ENCODE assay signal across 9 cellular contexts in genomic region chr11:57513911-57514537, GRCh38. TPM values are rescaled to one million over a fixed set of nuclear protein-coding genes. Genes with fewer than 3 reads are reported as not detected.
DNase-seq lines count a peak whose midpoint lies in the region; ATAC-seq and TF ChIP-seq lines count a peak whose summit lies in the region.
"Had no signal": no experiment of that assay in that cellular context is flagged by ENCODE, and none has a peak within 500 bp of the region (broad histone marks: within the 10 kb centered on the region; RNA-seq: fewer than 3 reads in every experiment).

No MANE protein-coding gene starts in this region.

- CTCF ChIA-PET in PC-9 (lab: Charles Lee): interaction anchor here (0.6 to 1.2 kb wide), 2 partner anchors 11 to 20 kb away, joined by 4 to 10 read pairs; no protein-coding TSS in a partner anchor

- H3F3A ChIP-seq in PC-9 (ENCODE audit: insufficient read depth, low read depth): peaks cover 3% of the 10 kb centered on the region; the same call in 1 of the 2 replicates

- intact Hi-C loops in PC-9 (cut with micrococcal nuclease; ENCODE audit: unreplicated experiment): no loop called here

- no peak for TF ChIP-seq CTCF in PC-9 (conservative IDR thresholded peaks at IDR 0.05)

- H2AFZ ChIP-seq in PC-9: no peak overlapping the region

- BruUV-seq in PC-9 (replicated peaks; lab: Mats Ljungman, UMichigan): no TSS peak

- no peaks in the 10 kb centered on the region for H3K36me3 ChIP-seq in PC-9 (ENCODE audit: low read depth)

- ATAC-seq in HG03039 (IDR thresholded peaks at IDR 0.05; ENCODE audit: unreplicated experiment): peak; percentile 31
- ATAC-seq in HG03097 (IDR thresholded peaks at IDR 0.05; ENCODE audit: low FRiP score, unreplicated experiment): no peak

- H3K79me2 ChIP-seq in PC-9 (ENCODE audit: low read depth): no peaks in the 10 kb centered on the region

- POLR2A ChIA-PET in PC-9 (lab: Charles Lee; ENCODE audit: unreplicated experiment): no interaction called here

- no peaks in the 10 kb centered on the region for H3K9me3 ChIP-seq in PC-9 (ENCODE audit: insufficient read depth, low read depth)

- H3K27ac ChIP-seq in PC-9: no peak overlapping the region

- peak overlapping the region; percentile 81 for H3K4me2 ChIP-seq in PC-9

- H3K9me2 ChIP-seq in PC-9 (ENCODE audit: insufficient read depth): no peaks in the 10 kb centered on the region

- peaks cover 12% of the 10 kb centered on the region; the same call in 1 of the 2 replicates for H3K4me1 ChIP-seq in PC-9 (replicated peaks; ENCODE audit: insufficient read depth)

- DNase-seq in NCI-H345 (lab: John Stamatoyannopoulos, UW): peak; percentile 33
- DNase-seq in NCI-H345 treated with DMSO at 0.1 percent for 48 hours (lab: John Stamatoyannopoulos, UW; ENCODE audit: unreplicated experiment): no peak
- DNase-seq in PC-9: no peak
- DNase-seq in astrocyte of the hippocampus (ENCODE audit: low read depth, low spot score): peak; percentile 45
- DNase-seq in iPS-NIHi7 (ENCODE audit: extremely low spot score): peak; percentile 59
- DNase-seq in stimulated activated CD4-positive, alpha-beta T cell treated with anti-CD3 and anti-CD28 coated beads, Interleukin-12 subunit alpha, Interleukin-12 subunit beta, amount 100 ng/mL, for 4 hours: peak; percentile 34

- H4K20me1 ChIP-seq in PC-9 (ENCODE audit: insufficient read depth): no peaks in the 10 kb centered on the region

- peaks cover 21% of the 10 kb centered on the region for H3K27me3 ChIP-seq in PC-9 (ENCODE audit: insufficient read depth, low read depth)

- peak overlapping the region; percentile 69; the same call in 1 of the 2 replicates for H3K4me3 ChIP-seq in PC-9

RNA-seq across cellular contexts. Expression of gene SLC43A1, which starts 1.5 kb away (rescaled TPM):
- total RNA-seq in PC-9 (2021): 3.2 and 4.0 TPM in 2 replicates

RNA-seq across cellular contexts. Expression of gene TIMM10, which starts 16.5 kb away (rescaled TPM):
- total RNA-seq in PC-9 (2021): 90.2 and 94.7 TPM in 2 replicates

RNA-seq across cellular contexts. Expression of gene SMTNL1, which starts 23.4 kb away (rescaled TPM):
- not detected in 2 replicates for total RNA-seq in PC-9 (2021)
- total RNA-seq: frontal cortex had no signal

RNA-seq across cellular contexts. Expression of gene UBE2L6, which starts 53.4 kb away (rescaled TPM):
- total RNA-seq in PC-9 (2021): 121 and 122 TPM in 2 replicates

RNA-seq across cellular contexts. Expression of gene RTN4RL2, which starts 53.7 kb away (rescaled TPM):
- 3.4 and 4.6 TPM in 2 replicates for total RNA-seq in PC-9 (2021)

Comparison
In these comparisons a context has a peak if more than half of its experiments do, and no peak if none do; other contexts are left out.
1. DNase-seq: peak in NCI-H345 (single experiment), astrocyte of the hippocampus (single experiment), iPS-NIHi7 (single experiment) and stimulated activated CD4-positive, alpha-beta T cell treated with anti-CD3 and anti-CD28 coated beads, Interleukin-12 subunit alpha, Interleukin-12 subunit beta, amount 100 ng/mL, for 4 hours (single experiment); none in NCI-H345 treated with DMSO at 0.1 percent for 48 hours (single experiment) and PC-9 (0 of 2).